In the genomic region with DNA sequence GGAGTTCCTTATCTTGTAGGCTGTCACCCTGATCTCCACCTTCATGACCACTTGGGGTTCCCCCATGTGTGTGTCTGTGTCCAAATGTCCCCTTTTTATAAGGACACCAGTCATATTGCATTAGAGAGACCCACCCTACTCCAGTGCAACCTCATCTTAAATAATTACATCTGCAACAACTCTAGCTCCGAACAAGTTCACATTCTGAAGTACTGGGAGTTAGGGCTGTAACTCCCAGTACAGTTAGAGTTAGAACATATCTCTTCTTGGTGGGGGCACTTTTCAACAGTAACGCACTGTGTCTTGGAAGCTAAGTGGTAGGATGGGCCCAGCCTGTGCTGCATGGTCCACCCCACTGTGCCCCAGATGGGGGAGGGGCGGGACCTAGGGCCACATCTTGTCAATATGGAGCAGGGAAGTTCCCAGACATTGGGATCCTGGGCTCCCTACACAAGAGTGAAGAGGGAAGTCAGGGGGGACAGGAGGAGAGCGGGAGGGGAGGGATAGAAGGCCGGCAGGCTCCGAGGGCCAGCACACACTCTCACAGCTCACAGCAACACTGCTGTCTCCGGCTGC, we compare ENCODE assay signal across 18 cellular contexts. TPM values are rescaled to one million over a fixed set of nuclear protein-coding genes. Genes with fewer than 3 reads are reported as not detected.
DNase-seq lines count a peak whose midpoint lies in the region; ATAC-seq and TF ChIP-seq lines count a peak whose summit lies in the region.
"Had no signal": no experiment of that assay in that cellular context is flagged by ENCODE, and none has a peak within 500 bp of the region (broad histone marks: within the 10 kb centered on the region; RNA-seq: fewer than 3 reads in every experiment).

No MANE protein-coding gene starts in this region.

- no peak for TF ChIP-seq EP300 in ovary (IDR thresholded peaks at IDR 0.05)

- no peak overlapping the region for H2BK120ac ChIP-seq in IMR-90 (ENCODE audit: low read depth, low read length)

- H2AFZ ChIP-seq in IMR-90 (replicated peaks; ENCODE audit: low read length, poor library complexity), result no peak overlapping the region

- ATAC-seq in IMR-90 (ENCODE audit: low read depth), result peak; percentile 10; the same call in 1 of the 2 replicates
- ATAC-seq: HCT116 had no signal

- H3K9me3 ChIP-seq in IMR-90 (ENCODE audit: control insufficient read depth, insufficient read depth, low read length) (peaks cover 3% of the 10 kb centered on the region; the same call in 1 of the 2 replicates), ovary (no peaks in the 10 kb centered on the region)
- H3K9me3 ChIP-seq: BE2C had no signal

- no peak overlapping the region for H3K9ac ChIP-seq in IMR-90 (ENCODE audit: low read depth, low read length)

- no peak overlapping the region for H4K8ac ChIP-seq in IMR-90 (ENCODE audit: low read depth in 2 of 2, low read length in 2 of 2)

- POLR2A ChIA-PET in IMR-90 (lab: Charles Lee; ENCODE audit: unreplicated experiment), result no interaction called here

- no peak for TF ChIP-seq RAD21 in IMR-90 (IDR thresholded peaks at IDR 0.05; ENCODE audit: low read length)

- H4K91ac ChIP-seq in IMR-90 (ENCODE audit: insufficient read depth, low read depth, low read length), result no peak overlapping the region

- H3K27me3 ChIP-seq in IMR-90 (ENCODE audit: control insufficient read depth, insufficient read depth, low read length) (peaks cover 5% of the 10 kb centered on the region; the same call in 1 of the 2 replicates), ovary (no peaks in the 10 kb centered on the region)
- H3K27me3 ChIP-seq: BE2C had no signal

- TF ChIP-seq CTCF in IMR-90 (conservative IDR thresholded peaks at IDR 0.05; ENCODE audit: low read depth, low read length) (no peak), ovary (IDR thresholded peaks at IDR 0.05) (no peak), foreskin fibroblast (IDR thresholded peaks at IDR 0.05; ENCODE audit: low read depth, low read length) (no peak)

- CTCF ChIA-PET in IMR-90 (lab: Yijun Ruan, JAX), result no interaction called here

- H3K4me1 ChIP-seq in IMR-90 (ENCODE audit: control insufficient read depth, insufficient read depth, low read length), result peaks cover 8% of the 10 kb centered on the region; the same call in 1 of the 2 replicates
- peaks cover 28% of the 10 kb centered on the region for H3K4me1 ChIP-seq in ovary (ENCODE audit: insufficient read depth)
- H3K4me1 ChIP-seq: BE2C had no signal

- no peak overlapping the region for H3K4ac ChIP-seq in IMR-90 (ENCODE audit: low read depth, low read length)

- no peaks in the 10 kb centered on the region for H3K9me1 ChIP-seq in IMR-90 (ENCODE audit: insufficient read depth, low read length)

- no peaks in the 10 kb centered on the region for H3K79me1 ChIP-seq in IMR-90 (ENCODE audit: low read depth in 1 of 2, low read length in 2 of 2)

- H3K56ac ChIP-seq in IMR-90 (ENCODE audit: extremely low read depth, insufficient read depth, low read length), result no peak overlapping the region

- H3K4me3 ChIP-seq in IMR-90 (ENCODE audit: insufficient read depth, low read depth, low read length) (no peak overlapping the region), ovary (no peak overlapping the region), foreskin fibroblast (ENCODE audit: low read depth in 1 of 2, low read length in 2 of 2) (no peak overlapping the region)

- H3K4me2 ChIP-seq in IMR-90 (ENCODE audit: low read depth, low read length), result no peak overlapping the region

- H2BK5ac ChIP-seq in IMR-90 (ENCODE audit: low read depth, low read length, poor library complexity, severe bottlenecking), result no peak overlapping the region

- H3K23ac ChIP-seq in IMR-90 (ENCODE audit: low read depth, low read length), result no peak overlapping the region

- H3K14ac ChIP-seq in IMR-90 (replicated peaks; ENCODE audit: low read depth, low read length), result no peak overlapping the region

- in situ Hi-C loops in IMR-90 (cut with MboI; ENCODE audit: low sequenced_read_pairs), result no loop called here

- H2BK15ac ChIP-seq in IMR-90 (ENCODE audit: low read depth, low read length), result no peak overlapping the region

- H3K18ac ChIP-seq in IMR-90 (ENCODE audit: low read depth, low read length), result peak overlapping the region; percentile 8; the same call in 1 of the 2 replicates

- H3K27ac ChIP-seq in IMR-90 (ENCODE audit: insufficient read depth, low read length), result no peak overlapping the region
- peak overlapping the region; percentile 55 to 62 for H3K27ac ChIP-seq in ovary

- dilution Hi-C loops in IMR-90 (cut with HindIII; ENCODE audit: low sequenced_read_pairs, unreplicated experiment), result no loop called here

- DNase-seq in activated CD8-positive, alpha-beta memory T cell treated with anti-CD3 and anti-CD28 coated beads for 24 hours, result peak; percentile 35
- no peak for DNase-seq in activated CD8-positive, alpha-beta memory T cell treated with anti-CD3 and anti-CD28 coated beads, Interleukin-2, amount 50 U/mL, for 4 hours
- DNase-seq in IMR-90 (no peak), islet precursor cell (peak; percentile 28), ovary (peak in 2 of 5 donors; percentile 47 to 54), HK-2 (ENCODE audit: unreplicated experiment) (no peak), NCI-H2227 (lab: John Stamatoyannopoulos, UW; ENCODE audit: unreplicated experiment) (no peak), foreskin fibroblast (no peak)
- DNase-seq: BE2C; CD4-positive, CD25-positive, alpha-beta regulatory T cell; COR-L47; GDM1; KBM-7; NCI-H1105; NCI-H2081 treated with DMSO at 0.1 percent for 48 hours; NCI-H774; SHP77 treated with DMSO at 0.1 percent for 48 hours had no signal

- H3K36me3 ChIP-seq in IMR-90 (ENCODE audit: control insufficient read depth, insufficient read depth, low read length) (no peaks in the 10 kb centered on the region), ovary (no peaks in the 10 kb centered on the region)
- H3K36me3 ChIP-seq: BE2C had no signal

- H2AK5ac ChIP-seq in IMR-90 (ENCODE audit: low read depth, low read length), result no peak overlapping the region

- no peak overlapping the region for H2AK9ac ChIP-seq in IMR-90 (replicated peaks; ENCODE audit: low read depth, low read length, poor library complexity)

- TF ChIP-seq POLR2A in IMR-90 (IDR thresholded peaks at IDR 0.05; ENCODE audit: low read depth, low read length) (no peak), ovary (IDR thresholded peaks at IDR 0.05) (no peak)

- WGBS in IMR-90 (ENCODE audit: extremely low coverage in 2 of 2, insufficient read length in 1 of 2), 2 experiments, result no CpG with 5 or more reads among the region's 7 CpGs
- 20 to 29% (median 25%) methylated on average over 7 of the region's 7 CpGs for WGBS in ovary, 3 donors

- intact Hi-C loops in IMR-90 (cut with micrococcal nuclease), result no loop called here
- intact Hi-C loops in ovary (cut with DNase I), result no loop called here

- H4K5ac ChIP-seq in IMR-90 (ENCODE audit: low read depth, low read length), result no peak overlapping the region

- H4K20me1 ChIP-seq in IMR-90 (ENCODE audit: insufficient read depth, low read length), result no peaks in the 10 kb centered on the region

- no peak overlapping the region for H2BK20ac ChIP-seq in IMR-90 (ENCODE audit: low read depth, low read length)

- BruUV-seq in IMR-90 (replicated peaks; lab: Mats Ljungman, UMichigan), result no TSS peak

TF ChIP-seq in IMR-90, 13 proteins besides CTCF, POLR2A, EP300 and RAD21:
- TF ChIP-seq FOS (IDR thresholded peaks at IDR 0.05; ENCODE audit: low read depth, low read length) (no peak), BHLHE40 (IDR thresholded peaks at IDR 0.05; ENCODE audit: low read depth, low read length) (no peak), MAFK (IDR thresholded peaks at IDR 0.05; ENCODE audit: low read depth, low read length) (no peak), CHD1 (IDR thresholded peaks at IDR 0.05; ENCODE audit: low read depth, low read length) (no peak), NFE2L2 (IDR thresholded peaks at IDR 0.05; ENCODE audit: low read depth, low read length) (no peak), SMC3 (IDR thresholded peaks at IDR 0.05; ENCODE audit: low read depth, low read length) (no peak), MXI1 (IDR thresholded peaks at IDR 0.05; ENCODE audit: borderline replicate concordance, low read depth, low read length) (no peak)
- TF ChIP-seq, protein P1, sequence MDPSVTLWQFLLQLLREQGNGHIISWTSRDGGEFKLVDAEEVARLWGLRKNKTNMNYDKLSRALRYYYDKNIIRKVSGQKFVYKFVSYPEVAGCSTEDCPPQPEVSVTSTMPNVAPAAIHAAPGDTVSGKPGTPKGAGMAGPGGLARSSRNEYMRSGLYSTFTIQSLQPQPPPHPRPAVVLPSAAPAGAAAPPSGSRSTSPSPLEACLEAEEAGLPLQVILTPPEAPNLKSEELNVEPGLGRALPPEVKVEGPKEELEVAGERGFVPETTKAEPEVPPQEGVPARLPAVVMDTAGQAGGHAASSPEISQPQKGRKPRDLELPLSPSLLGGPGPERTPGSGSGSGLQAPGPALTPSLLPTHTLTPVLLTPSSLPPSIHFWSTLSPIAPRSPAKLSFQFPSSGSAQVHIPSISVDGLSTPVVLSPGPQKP (IDR thresholded peaks at IDR 0.05; ENCODE audit: borderline replicate concordance, low read depth, low read length), result no peak
- TF ChIP-seq, protein P2, sequence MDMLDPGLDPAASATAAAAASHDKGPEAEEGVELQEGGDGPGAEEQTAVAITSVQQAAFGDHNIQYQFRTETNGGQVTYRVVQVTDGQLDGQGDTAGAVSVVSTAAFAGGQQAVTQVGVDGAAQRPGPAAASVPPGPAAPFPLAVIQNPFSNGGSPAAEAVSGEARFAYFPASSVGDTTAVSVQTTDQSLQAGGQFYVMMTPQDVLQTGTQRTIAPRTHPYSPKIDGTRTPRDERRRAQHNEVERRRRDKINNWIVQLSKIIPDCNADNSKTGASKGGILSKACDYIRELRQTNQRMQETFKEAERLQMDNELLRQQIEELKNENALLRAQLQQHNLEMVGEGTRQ (IDR thresholded peaks at IDR 0.05; ENCODE audit: low read depth, low read length), result no peak
TF ChIP-seq in IMR-90: peak in this region for 0.

RNA-seq across cellular contexts. Expression of a gene that starts 42.0 kb away (rescaled TPM):
- total RNA-seq in IMR-90 (2012; rRNA removed) (under 0.01 and 0.18 TPM in 2 replicates), ovary (10 to 100 TPM; 23.2 to 83.3 (median 40.0) TPM)
- polyA plus RNA-seq in IMR-90 (2012; rRNA removed) (0.14 and 0.24 TPM in 2 replicates), ovary (10 to 100 TPM; 13.4 to 61.4 TPM)
- polyA plus RNA-seq in IMR-90 (2012; cell fraction: cytosol; rRNA removed), result 0.02 and 0.22 TPM in 2 replicates
- 0.22 and 0.57 TPM in 2 replicates for polyA plus RNA-seq in IMR-90 (2012; cell fraction: nucleus; rRNA removed; ENCODE audit: low replicate concordance)
- total RNA-seq: CD4-positive, CD25-positive, alpha-beta regulatory T cell had no signal
- polyA plus RNA-seq: CD4-positive, CD25-positive, alpha-beta regulatory T cell had no signal

Comparison
In these comparisons a context has a peak if more than half of its experiments do, and no peak if none do; other contexts are left out.
1. DNase-seq: peak in activated CD8-positive, alpha-beta memory T cell treated with anti-CD3 and anti-CD28 coated beads for 24 hours (single experiment) and islet precursor cell (single experiment); none in activated CD8-positive, alpha-beta memory T cell treated with anti-CD3 and anti-CD28 coated beads, Interleukin-2, amount 50 U/mL, for 4 hours (single experiment), IMR-90 (single experiment), HK-2 (single experiment), NCI-H2227 (single experiment) and foreskin fibroblast (0 of 2).
2. RNA of a gene that starts 42.0 kb away (total RNA-seq): 23.2 to 83.3 TPM in ovary; under 0.01 to 0.18 TPM in IMR-90; every median in the first group is over 10 times any median in the second.